In the genomic region with DNA sequence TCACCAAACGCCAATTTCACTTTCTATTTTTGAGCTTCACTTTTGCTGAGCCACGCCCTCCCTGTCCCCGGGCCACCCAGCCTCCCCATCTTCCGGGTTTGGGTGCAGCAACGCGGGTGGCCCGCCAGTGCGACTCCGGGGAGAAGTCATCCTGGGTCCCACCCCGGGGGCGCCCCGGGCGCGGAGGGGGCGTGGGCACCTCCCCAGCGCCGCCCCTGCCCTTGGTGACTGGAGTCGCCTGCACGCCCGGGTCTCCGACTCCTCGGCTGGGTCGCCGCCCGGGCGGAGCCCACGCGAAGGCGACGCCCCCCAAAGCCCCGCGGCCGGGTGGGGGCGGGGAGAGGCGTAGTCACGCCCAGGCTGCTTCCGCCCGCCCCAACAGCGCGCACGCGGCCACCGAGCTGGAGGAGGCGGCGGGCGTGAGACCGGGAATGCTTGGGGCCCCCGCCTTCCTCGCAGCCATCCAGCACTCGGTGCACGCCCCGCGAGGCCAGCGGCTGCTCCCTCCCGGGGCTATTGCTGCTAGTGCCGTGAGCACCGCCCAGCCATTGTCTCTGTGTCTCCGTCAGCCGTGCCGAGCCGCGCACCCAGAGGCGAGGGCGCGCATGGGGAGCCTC, we compare ENCODE assay signal across 1 cellular context.
A peak's percentile ranks its signal among the peaks of the same experiment; 100 is the strongest.
TF ChIP-seq lines count a peak whose summit lies in the region.

No MANE protein-coding gene starts in this region.

TF ChIP-seq in HepG2, 621 proteins besides CTCF, POLR2A, EP300 and RAD21 (continued from another document and continues in another):
- TF ChIP-seq, protein P1, sequence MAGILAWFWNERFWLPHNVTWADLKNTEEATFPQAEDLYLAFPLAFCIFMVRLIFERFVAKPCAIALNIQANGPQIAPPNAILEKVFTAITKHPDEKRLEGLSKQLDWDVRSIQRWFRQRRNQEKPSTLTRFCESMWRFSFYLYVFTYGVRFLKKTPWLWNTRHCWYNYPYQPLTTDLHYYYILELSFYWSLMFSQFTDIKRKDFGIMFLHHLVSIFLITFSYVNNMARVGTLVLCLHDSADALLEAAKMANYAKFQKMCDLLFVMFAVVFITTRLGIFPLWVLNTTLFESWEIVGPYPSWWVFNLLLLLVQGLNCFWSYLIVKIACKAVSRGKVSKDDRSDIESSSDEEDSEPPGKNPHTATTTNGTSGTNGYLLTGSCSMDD (CRISPR knock-in tag; IDR thresholded peaks at IDR 0.05), result no peak
- TF ChIP-seq PITX1 (CRISPR knock-in tag; IDR thresholded peaks at IDR 0.05) (no peak), ZFP37 (CRISPR knock-in tag; IDR thresholded peaks at IDR 0.05; ENCODE audit: borderline replicate concordance) (no peak), DMAP1 (CRISPR knock-in tag; IDR thresholded peaks at IDR 0.05) (peak; percentile 32; the same call in 1 of the 2 replicates), SRSF1 (optimal IDR thresholded peaks at IDR 0.05; ENCODE audit: low read depth, low read length) (no peak), ZFP36L2 (CRISPR knock-in tag; IDR thresholded peaks at IDR 0.05) (no peak), ZNF782 (CRISPR knock-in tag; IDR thresholded peaks at IDR 0.05; ENCODE audit: borderline replicate concordance) (no peak), ISX (CRISPR knock-in tag; conservative IDR thresholded peaks at IDR 0.05) (no peak), ZNF737 (CRISPR knock-in tag; IDR thresholded peaks at IDR 0.05; ENCODE audit: borderline replicate concordance) (no peak), MED1 (CRISPR knock-in tag; IDR thresholded peaks at IDR 0.05) (0 out of 2 replicates have a peak, but pooled peaks have one; percentile 22), RBM22 (optimal IDR thresholded peaks at IDR 0.05; ENCODE audit: low read length) (no peak), ZBTB7B (CRISPR knock-in tag; IDR thresholded peaks at IDR 0.05) (no peak; the same call in 1 of the 2 replicates), HOXD1 (CRISPR knock-in tag; IDR thresholded peaks at IDR 0.05) (no peak), MXD4 (CRISPR knock-in tag; IDR thresholded peaks at IDR 0.05) (no peak), RBFOX2 (IDR thresholded peaks at IDR 0.05; ENCODE audit: low read depth, low read length) (peak; percentile 74), HNRNPK (IDR thresholded peaks at IDR 0.05; ENCODE audit: low read depth, low read length, poor library complexity, severe bottlenecking) (peak; percentile 60), ZNF839 (CRISPR knock-in tag; IDR thresholded peaks at IDR 0.05; ENCODE audit: borderline replicate concordance) (no peak), ZNF235 (CRISPR knock-in tag; IDR thresholded peaks at IDR 0.05; ENCODE audit: borderline replicate concordance) (no peak), AHR (CRISPR knock-in tag; IDR thresholded peaks at IDR 0.05) (no peak), TARDBP (CRISPR knock-in tag; IDR thresholded peaks at IDR 0.05) (0 out of 2 replicates have a peak, but pooled peaks have one; percentile 29), PHF8 (CRISPR knock-in tag; IDR thresholded peaks at IDR 0.05) (peak; percentile 23; the same call in 1 of the 2 replicates), ISL2 (CRISPR knock-in tag; IDR thresholded peaks at IDR 0.05) (no peak), ZMYM4 (CRISPR knock-in tag; IDR thresholded peaks at IDR 0.05) (no peak), ZNF569 (CRISPR knock-in tag; IDR thresholded peaks at IDR 0.05; ENCODE audit: borderline replicate concordance) (no peak), KMT2A (CRISPR knock-in tag; IDR thresholded peaks at IDR 0.05) (peak; percentile 24; the same call in 1 of the 2 replicates), ZFAT (CRISPR knock-in tag; conservative IDR thresholded peaks at IDR 0.05) (no peak), SSRP1 (CRISPR knock-in tag; IDR thresholded peaks at IDR 0.05) (no peak), ZSCAN20 (CRISPR knock-in tag; IDR thresholded peaks at IDR 0.05; ENCODE audit: borderline replicate concordance) (no peak), KLF6 (CRISPR knock-in tag; IDR thresholded peaks at IDR 0.05) (no peak), ZNF33A (CRISPR knock-in tag; IDR thresholded peaks at IDR 0.05; ENCODE audit: borderline replicate concordance) (no peak)
- TF ChIP-seq, protein P2, sequence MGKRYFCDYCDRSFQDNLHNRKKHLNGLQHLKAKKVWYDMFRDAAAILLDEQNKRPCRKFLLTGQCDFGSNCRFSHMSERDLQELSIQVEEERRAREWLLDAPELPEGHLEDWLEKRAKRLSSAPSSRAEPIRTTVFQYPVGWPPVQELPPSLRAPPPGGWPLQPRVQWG (CRISPR knock-in tag; IDR thresholded peaks at IDR 0.05; ENCODE audit: borderline replicate concordance, low read depth), result no peak
- TF ChIP-seq, protein P3, sequence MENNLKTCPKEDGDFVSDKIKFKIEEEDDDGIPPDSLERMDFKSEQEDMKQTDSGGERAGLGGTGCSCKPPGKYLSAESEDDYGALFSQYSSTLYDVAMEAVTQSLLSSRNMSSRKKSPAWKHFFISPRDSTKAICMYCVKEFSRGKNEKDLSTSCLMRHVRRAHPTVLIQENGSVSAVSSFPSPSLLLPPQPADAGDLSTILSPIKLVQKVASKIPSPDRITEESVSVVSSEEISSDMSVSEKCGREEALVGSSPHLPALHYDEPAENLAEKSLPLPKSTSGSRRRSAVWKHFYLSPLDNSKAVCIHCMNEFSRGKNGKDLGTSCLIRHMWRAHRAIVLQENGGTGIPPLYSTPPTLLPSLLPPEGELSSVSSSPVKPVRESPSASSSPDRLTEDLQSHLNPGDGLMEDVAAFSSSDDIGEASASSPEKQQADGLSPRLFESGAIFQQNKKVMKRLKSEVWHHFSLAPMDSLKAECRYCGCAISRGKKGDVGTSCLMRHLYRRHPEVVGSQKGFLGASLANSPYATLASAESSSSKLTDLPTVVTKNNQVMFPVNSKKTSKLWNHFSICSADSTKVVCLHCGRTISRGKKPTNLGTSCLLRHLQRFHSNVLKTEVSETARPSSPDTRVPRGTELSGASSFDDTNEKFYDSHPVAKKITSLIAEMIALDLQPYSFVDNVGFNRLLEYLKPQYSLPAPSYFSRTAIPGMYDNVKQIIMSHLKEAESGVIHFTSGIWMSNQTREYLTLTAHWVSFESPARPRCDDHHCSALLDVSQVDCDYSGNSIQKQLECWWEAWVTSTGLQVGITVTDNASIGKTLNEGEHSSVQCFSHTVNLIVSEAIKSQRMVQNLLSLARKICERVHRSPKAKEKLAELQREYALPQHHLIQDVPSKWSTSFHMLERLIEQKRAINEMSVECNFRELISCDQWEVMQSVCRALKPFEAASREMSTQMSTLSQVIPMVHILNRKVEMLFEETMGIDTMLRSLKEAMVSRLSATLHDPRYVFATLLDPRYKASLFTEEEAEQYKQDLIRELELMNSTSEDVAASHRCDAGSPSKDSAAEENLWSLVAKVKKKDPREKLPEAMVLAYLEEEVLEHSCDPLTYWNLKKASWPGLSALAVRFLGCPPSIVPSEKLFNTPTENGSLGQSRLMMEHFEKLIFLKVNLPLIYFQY (CRISPR knock-in tag; IDR thresholded peaks at IDR 0.05; ENCODE audit: borderline replicate concordance), result peak; percentile 37; the same call in 1 of the 2 replicates
- TF ChIP-seq, protein P4, sequence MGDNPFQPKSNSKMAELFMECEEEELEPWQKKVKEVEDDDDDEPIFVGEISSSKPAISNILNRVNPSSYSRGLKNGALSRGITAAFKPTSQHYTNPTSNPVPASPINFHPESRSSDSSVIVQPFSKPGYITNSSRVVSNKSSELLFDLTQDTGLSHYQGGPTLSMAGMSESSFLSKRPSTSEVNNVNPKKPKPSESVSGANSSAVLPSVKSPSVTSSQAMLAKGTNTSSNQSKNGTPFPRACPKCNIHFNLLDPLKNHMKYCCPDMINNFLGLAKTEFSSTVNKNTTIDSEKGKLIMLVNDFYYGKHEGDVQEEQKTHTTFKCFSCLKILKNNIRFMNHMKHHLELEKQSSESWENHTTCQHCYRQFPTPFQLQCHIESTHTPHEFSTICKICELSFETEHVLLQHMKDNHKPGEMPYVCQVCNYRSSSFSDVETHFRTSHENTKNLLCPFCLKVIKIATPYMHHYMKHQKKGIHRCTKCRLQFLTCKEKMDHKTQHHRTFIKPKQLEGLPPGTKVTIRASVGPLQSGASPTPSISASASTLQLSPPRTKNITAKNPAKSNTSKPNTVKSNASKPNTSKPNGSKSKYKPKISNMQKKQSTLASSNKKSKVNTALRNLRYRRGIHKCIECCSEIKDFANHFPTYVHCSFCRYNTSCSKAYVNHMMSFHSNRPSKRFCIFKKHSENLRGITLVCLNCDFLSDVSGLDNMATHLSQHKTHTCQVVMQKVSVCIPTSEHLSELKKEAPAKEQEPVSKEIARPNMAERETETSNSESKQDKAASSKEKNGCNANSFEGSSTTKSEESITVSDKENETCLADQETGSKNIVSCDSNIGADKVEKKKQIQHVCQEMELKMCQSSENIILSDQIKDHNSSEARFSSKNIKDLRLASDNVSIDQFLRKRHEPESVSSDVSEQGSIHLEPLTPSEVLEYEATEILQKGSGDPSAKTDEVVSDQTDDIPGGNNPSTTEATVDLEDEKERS (CRISPR knock-in tag; IDR thresholded peaks at IDR 0.05), result no peak
- TF ChIP-seq, protein P5, sequence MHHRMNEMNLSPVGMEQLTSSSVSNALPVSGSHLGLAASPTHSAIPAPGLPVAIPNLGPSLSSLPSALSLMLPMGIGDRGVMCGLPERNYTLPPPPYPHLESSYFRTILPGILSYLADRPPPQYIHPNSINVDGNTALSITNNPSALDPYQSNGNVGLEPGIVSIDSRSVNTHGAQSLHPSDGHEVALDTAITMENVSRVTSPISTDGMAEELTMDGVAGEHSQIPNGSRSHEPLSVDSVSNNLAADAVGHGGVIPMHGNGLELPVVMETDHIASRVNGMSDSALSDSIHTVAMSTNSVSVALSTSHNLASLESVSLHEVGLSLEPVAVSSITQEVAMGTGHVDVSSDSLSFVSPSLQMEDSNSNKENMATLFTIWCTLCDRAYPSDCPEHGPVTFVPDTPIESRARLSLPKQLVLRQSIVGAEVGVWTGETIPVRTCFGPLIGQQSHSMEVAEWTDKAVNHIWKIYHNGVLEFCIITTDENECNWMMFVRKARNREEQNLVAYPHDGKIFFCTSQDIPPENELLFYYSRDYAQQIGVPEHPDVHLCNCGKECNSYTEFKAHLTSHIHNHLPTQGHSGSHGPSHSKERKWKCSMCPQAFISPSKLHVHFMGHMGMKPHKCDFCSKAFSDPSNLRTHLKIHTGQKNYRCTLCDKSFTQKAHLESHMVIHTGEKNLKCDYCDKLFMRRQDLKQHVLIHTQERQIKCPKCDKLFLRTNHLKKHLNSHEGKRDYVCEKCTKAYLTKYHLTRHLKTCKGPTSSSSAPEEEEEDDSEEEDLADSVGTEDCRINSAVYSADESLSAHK (CRISPR knock-in tag; IDR thresholded peaks at IDR 0.05; ENCODE audit: borderline replicate concordance), result no peak
- TF ChIP-seq, protein P6, sequence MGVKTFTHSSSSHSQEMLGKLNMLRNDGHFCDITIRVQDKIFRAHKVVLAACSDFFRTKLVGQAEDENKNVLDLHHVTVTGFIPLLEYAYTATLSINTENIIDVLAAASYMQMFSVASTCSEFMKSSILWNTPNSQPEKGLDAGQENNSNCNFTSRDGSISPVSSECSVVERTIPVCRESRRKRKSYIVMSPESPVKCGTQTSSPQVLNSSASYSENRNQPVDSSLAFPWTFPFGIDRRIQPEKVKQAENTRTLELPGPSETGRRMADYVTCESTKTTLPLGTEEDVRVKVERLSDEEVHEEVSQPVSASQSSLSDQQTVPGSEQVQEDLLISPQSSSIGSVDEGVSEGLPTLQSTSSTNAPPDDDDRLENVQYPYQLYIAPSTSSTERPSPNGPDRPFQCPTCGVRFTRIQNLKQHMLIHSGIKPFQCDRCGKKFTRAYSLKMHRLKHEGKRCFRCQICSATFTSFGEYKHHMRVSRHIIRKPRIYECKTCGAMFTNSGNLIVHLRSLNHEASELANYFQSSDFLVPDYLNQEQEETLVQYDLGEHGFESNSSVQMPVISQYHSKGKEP (CRISPR knock-in tag; IDR thresholded peaks at IDR 0.05), result no peak
- TF ChIP-seq, protein P7, sequence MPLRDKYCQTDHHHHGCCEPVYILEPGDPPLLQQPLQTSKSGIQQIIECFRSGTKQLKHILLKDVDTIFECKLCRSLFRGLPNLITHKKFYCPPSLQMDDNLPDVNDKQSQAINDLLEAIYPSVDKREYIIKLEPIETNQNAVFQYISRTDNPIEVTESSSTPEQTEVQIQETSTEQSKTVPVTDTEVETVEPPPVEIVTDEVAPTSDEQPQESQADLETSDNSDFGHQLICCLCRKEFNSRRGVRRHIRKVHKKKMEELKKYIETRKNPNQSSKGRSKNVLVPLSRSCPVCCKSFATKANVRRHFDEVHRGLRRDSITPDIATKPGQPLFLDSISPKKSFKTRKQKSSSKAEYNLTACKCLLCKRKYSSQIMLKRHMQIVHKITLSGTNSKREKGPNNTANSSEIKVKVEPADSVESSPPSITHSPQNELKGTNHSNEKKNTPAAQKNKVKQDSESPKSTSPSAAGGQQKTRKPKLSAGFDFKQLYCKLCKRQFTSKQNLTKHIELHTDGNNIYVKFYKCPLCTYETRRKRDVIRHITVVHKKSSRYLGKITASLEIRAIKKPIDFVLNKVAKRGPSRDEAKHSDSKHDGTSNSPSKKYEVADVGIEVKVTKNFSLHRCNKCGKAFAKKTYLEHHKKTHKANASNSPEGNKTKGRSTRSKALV (CRISPR knock-in tag; IDR thresholded peaks at IDR 0.05), result peak; percentile 30; the same call in 1 of the 2 replicates
- TF ChIP-seq, protein P8, sequence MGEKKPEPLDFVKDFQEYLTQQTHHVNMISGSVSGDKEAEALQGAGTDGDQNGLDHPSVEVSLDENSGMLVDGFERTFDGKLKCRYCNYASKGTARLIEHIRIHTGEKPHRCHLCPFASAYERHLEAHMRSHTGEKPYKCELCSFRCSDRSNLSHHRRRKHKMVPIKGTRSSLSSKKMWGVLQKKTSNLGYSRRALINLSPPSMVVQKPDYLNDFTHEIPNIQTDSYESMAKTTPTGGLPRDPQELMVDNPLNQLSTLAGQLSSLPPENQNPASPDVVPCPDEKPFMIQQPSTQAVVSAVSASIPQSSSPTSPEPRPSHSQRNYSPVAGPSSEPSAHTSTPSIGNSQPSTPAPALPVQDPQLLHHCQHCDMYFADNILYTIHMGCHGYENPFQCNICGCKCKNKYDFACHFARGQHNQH (CRISPR knock-in tag; IDR thresholded peaks at IDR 0.05), result no peak
- TF ChIP-seq, protein P9, sequence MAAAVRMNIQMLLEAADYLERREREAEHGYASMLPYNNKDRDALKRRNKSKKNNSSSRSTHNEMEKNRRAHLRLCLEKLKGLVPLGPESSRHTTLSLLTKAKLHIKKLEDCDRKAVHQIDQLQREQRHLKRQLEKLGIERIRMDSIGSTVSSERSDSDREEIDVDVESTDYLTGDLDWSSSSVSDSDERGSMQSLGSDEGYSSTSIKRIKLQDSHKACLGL (CRISPR knock-in tag; IDR thresholded peaks at IDR 0.05), result no peak
- TF ChIP-seq, protein P10, sequence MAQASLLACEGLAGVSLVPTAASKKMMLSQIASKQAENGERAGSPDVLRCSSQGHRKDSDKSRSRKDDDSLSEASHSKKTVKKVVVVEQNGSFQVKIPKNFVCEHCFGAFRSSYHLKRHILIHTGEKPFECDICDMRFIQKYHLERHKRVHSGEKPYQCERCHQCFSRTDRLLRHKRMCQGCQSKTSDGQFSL (CRISPR knock-in tag; IDR thresholded peaks at IDR 0.05), result no peak
- TF ChIP-seq, protein P11, sequence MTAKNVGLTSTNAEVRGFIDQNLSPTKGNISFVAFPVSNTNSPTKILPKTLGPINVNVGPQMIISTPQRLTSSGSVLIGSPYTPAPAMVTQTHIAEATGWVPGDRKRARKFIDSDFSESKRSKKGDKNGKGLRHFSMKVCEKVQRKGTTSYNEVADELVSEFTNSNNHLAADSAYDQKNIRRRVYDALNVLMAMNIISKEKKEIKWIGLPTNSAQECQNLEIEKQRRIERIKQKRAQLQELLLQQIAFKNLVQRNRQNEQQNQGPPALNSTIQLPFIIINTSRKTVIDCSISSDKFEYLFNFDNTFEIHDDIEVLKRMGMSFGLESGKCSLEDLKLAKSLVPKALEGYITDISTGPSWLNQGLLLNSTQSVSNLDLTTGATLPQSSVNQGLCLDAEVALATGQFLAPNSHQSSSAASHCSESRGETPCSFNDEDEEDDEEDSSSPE (CRISPR knock-in tag; IDR thresholded peaks at IDR 0.05), result peak; percentile 37; the same call in 1 of the 2 replicates
- TF ChIP-seq, protein P12, sequence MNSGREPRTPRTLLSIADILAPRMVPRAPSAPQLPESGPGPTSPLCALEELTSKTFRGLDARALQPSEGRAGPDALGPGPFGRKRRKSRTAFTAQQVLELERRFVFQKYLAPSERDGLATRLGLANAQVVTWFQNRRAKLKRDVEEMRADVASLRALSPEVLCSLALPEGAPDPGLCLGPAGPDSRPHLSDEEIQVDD (CRISPR knock-in tag; IDR thresholded peaks at IDR 0.05; ENCODE audit: borderline replicate concordance), result no peak
